ENCODE assay signal across 1 cellular context in the genomic region with DNA sequence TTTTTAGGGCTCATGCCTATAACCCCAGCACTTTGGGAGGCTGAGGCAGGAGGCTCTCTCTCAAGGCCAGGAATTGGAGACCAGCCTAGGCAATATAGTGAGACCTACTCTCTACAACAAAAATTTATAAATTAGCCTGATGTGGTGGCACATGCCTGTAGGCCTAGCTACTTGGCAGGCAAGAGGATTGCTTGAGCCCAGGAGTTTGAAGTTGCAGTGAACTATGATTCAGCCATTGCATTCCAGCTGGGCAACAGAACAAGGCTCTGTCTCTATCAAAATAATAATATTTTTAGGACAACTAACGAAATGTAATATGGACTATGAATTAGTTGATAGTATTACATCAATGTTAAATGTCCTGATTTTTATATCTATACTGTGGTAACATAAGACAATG.
TF ChIP-seq lines count a peak whose summit lies in the region.

No MANE protein-coding gene starts in this region.

TF ChIP-seq in GM12878, 131 proteins besides CTCF, POLR2A, EP300 and RAD21 (continued from another document):
- TF ChIP-seq, protein P1, sequence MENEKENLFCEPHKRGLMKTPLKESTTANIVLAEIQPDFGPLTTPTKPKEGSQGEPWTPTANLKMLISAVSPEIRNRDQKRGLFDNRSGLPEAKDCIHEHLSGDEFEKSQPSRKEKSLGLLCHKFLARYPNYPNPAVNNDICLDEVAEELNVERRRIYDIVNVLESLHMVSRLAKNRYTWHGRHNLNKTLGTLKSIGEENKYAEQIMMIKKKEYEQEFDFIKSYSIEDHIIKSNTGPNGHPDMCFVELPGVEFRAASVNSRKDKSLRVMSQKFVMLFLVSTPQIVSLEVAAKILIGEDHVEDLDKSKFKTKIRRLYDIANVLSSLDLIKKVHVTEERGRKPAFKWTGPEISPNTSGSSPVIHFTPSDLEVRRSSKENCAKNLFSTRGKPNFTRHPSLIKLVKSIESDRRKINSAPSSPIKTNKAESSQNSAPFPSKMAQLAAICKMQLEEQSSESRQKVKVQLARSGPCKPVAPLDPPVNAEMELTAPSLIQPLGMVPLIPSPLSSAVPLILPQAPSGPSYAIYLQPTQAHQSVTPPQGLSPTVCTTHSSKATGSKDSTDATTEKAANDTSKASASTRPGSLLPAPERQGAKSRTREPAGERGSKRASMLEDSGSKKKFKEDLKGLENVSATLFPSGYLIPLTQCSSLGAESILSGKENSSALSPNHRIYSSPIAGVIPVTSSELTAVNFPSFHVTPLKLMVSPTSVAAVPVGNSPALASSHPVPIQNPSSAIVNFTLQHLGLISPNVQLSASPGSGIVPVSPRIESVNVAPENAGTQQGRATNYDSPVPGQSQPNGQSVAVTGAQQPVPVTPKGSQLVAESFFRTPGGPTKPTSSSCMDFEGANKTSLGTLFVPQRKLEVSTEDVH (IDR thresholded peaks at IDR 0.05; ENCODE audit: low read depth, partially characterized antibody), result no peak
- no peak for TF ChIP-seq FOXM1 (IDR thresholded peaks at IDR 0.05; ENCODE audit: low read depth, low read length)
- TF ChIP-seq, protein P2, sequence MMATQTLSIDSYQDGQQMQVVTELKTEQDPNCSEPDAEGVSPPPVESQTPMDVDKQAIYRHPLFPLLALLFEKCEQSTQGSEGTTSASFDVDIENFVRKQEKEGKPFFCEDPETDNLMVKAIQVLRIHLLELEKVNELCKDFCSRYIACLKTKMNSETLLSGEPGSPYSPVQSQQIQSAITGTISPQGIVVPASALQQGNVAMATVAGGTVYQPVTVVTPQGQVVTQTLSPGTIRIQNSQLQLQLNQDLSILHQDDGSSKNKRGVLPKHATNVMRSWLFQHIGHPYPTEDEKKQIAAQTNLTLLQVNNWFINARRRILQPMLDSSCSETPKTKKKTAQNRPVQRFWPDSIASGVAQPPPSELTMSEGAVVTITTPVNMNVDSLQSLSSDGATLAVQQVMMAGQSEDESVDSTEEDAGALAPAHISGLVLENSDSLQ (IDR thresholded peaks at IDR 0.05), result no peak
- TF ChIP-seq BCL11A (IDR thresholded peaks at IDR 0.05; ENCODE audit: low read depth, low read length), result no peak
- no peak for TF ChIP-seq CBX3 (IDR thresholded peaks at IDR 0.05; ENCODE audit: borderline replicate concordance, low read depth)
- TF ChIP-seq, protein P3, sequence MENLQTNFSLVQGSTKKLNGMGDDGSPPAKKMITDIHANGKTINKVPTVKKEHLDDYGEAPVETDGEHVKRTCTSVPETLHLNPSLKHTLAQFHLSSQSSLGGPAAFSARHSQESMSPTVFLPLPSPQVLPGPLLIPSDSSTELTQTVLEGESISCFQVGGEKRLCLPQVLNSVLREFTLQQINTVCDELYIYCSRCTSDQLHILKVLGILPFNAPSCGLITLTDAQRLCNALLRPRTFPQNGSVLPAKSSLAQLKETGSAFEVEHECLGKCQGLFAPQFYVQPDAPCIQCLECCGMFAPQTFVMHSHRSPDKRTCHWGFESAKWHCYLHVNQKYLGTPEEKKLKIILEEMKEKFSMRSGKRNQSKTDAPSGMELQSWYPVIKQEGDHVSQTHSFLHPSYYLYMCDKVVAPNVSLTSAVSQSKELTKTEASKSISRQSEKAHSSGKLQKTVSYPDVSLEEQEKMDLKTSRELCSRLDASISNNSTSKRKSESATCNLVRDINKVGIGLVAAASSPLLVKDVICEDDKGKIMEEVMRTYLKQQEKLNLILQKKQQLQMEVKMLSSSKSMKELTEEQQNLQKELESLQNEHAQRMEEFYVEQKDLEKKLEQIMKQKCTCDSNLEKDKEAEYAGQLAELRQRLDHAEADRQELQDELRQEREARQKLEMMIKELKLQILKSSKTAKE (IDR thresholded peaks at IDR 0.05; ENCODE audit: low read depth, poor library complexity, severe bottlenecking), result no peak
- TF ChIP-seq IKZF1 (conservative IDR thresholded peaks at IDR 0.05), result no peak
- no peak for TF ChIP-seq MYB (IDR thresholded peaks at IDR 0.05; ENCODE audit: borderline replicate concordance, low read depth, low read length)
- TF ChIP-seq, protein P4, sequence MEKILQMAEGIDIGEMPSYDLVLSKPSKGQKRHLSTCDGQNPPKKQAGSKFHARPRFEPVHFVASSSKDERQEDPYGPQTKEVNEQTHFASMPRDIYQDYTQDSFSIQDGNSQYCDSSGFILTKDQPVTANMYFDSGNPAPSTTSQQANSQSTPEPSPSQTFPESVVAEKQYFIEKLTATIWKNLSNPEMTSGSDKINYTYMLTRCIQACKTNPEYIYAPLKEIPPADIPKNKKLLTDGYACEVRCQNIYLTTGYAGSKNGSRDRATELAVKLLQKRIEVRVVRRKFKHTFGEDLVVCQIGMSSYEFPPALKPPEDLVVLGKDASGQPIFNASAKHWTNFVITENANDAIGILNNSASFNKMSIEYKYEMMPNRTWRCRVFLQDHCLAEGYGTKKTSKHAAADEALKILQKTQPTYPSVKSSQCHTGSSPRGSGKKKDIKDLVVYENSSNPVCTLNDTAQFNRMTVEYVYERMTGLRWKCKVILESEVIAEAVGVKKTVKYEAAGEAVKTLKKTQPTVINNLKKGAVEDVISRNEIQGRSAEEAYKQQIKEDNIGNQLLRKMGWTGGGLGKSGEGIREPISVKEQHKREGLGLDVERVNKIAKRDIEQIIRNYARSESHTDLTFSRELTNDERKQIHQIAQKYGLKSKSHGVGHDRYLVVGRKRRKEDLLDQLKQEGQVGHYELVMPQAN (conservative IDR thresholded peaks at IDR 0.05), result no peak
